1 cellular context compared by ENCODE assay signal in genomic region chr1:201482755-201483154, GRCh38.
TF ChIP-seq lines count a peak whose summit lies in the region.

No MANE protein-coding gene starts in this region.

TF ChIP-seq in K562, 482 proteins besides CTCF, POLR2A, EP300 and RAD21:
- TF ChIP-seq, protein P1, sequence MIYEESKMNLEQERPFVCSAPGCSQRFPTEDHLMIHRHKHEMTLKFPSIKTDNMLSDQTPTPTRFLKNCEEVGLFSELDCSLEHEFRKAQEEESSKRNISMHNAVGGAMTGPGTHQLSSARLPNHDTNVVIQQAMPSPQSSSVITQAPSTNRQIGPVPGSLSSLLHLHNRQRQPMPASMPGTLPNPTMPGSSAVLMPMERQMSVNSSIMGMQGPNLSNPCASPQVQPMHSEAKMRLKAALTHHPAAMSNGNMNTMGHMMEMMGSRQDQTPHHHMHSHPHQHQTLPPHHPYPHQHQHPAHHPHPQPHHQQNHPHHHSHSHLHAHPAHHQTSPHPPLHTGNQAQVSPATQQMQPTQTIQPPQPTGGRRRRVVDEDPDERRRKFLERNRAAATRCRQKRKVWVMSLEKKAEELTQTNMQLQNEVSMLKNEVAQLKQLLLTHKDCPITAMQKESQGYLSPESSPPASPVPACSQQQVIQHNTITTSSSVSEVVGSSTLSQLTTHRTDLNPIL (CRISPR knock-in tag; IDR thresholded peaks at IDR 0.05) = no peak
- no peak for TF ChIP-seq XRCC4 (IDR thresholded peaks at IDR 0.05; ENCODE audit: extremely low read depth, insufficient read depth, insufficient read length)
- TF ChIP-seq, protein P2, sequence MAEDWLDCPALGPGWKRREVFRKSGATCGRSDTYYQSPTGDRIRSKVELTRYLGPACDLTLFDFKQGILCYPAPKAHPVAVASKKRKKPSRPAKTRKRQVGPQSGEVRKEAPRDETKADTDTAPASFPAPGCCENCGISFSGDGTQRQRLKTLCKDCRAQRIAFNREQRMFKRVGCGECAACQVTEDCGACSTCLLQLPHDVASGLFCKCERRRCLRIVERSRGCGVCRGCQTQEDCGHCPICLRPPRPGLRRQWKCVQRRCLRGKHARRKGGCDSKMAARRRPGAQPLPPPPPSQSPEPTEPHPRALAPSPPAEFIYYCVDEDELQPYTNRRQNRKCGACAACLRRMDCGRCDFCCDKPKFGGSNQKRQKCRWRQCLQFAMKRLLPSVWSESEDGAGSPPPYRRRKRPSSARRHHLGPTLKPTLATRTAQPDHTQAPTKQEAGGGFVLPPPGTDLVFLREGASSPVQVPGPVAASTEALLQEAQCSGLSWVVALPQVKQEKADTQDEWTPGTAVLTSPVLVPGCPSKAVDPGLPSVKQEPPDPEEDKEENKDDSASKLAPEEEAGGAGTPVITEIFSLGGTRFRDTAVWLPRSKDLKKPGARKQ (CRISPR knock-in tag; IDR thresholded peaks at IDR 0.05) = no peak
- no peak for TF ChIP-seq SP2 (IDR thresholded peaks at IDR 0.05; ENCODE audit: extremely low read depth, low read depth, low read length, poor library complexity, severe bottlenecking)
- TF ChIP-seq ZNF436 (CRISPR knock-in tag; IDR thresholded peaks at IDR 0.05) = no peak
- TF ChIP-seq RFX7 (CRISPR knock-in tag; IDR thresholded peaks at IDR 0.05) = no peak
- TF ChIP-seq LEF1 (IDR thresholded peaks at IDR 0.05) = no peak
- TF ChIP-seq WHSC1 (IDR thresholded peaks at IDR 0.05; ENCODE audit: low read length) = no peak
- no peak for TF ChIP-seq RERE (CRISPR knock-in tag; IDR thresholded peaks at IDR 0.05; ENCODE audit: borderline replicate concordance)
- TF ChIP-seq, protein P3, sequence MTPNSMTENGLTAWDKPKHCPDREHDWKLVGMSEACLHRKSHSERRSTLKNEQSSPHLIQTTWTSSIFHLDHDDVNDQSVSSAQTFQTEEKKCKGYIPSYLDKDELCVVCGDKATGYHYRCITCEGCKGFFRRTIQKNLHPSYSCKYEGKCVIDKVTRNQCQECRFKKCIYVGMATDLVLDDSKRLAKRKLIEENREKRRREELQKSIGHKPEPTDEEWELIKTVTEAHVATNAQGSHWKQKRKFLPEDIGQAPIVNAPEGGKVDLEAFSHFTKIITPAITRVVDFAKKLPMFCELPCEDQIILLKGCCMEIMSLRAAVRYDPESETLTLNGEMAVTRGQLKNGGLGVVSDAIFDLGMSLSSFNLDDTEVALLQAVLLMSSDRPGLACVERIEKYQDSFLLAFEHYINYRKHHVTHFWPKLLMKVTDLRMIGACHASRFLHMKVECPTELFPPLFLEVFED (CRISPR knock-in tag; conservative IDR thresholded peaks at IDR 0.05) = no peak
- TF ChIP-seq, protein P4, sequence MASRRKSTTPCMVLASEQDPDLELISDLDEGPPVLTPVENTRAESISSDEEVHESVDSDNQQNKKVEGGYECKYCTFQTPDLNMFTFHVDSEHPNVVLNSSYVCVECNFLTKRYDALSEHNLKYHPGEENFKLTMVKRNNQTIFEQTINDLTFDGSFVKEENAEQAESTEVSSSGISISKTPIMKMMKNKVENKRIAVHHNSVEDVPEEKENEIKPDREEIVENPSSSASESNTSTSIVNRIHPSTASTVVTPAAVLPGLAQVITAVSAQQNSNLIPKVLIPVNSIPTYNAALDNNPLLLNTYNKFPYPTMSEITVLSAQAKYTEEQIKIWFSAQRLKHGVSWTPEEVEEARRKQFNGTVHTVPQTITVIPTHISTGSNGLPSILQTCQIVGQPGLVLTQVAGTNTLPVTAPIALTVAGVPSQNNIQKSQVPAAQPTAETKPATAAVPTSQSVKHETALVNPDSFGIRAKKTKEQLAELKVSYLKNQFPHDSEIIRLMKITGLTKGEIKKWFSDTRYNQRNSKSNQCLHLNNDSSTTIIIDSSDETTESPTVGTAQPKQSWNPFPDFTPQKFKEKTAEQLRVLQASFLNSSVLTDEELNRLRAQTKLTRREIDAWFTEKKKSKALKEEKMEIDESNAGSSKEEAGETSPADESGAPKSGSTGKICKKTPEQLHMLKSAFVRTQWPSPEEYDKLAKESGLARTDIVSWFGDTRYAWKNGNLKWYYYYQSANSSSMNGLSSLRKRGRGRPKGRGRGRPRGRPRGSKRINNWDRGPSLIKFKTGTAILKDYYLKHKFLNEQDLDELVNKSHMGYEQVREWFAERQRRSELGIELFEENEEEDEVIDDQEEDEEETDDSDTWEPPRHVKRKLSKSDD (conservative IDR thresholded peaks at IDR 0.05; ENCODE audit: low read length) = no peak
- TF ChIP-seq ZNF740 (CRISPR knock-in tag; IDR thresholded peaks at IDR 0.05) = no peak
- TF ChIP-seq ZNF740 (tag; IDR thresholded peaks at IDR 0.05) = no peak
